In the genomic region with DNA sequence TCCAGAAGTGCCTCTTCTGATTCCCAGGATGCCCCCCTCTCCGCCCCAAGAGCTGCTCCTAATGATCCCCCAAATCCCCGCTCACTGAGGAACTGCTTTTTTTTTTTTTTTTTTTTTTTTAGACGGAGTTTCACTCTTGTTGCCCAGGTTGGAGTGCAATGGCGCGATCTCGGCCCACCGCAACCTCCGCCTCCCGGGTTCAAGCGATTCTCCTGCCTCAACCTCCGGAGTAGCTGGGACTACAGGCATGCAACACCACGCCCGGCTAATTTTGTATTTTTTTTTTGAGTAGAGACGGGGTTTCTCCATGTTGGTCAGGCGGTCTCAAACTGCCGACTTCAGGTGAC, we compare ENCODE assay signal across 8 cellular contexts. TPM values are rescaled to one million over a fixed set of nuclear protein-coding genes. Genes with fewer than 3 reads are reported as not detected.
A peak's percentile ranks its signal among the peaks of the same experiment; 100 is the strongest.
DNase-seq lines count a peak whose midpoint lies in the region; ATAC-seq and TF ChIP-seq lines count a peak whose summit lies in the region.
"Not testable (repeated sequence)": the region's sequence is repeated elsewhere in the genome, so short reads cannot be mapped to it uniquely, and the experiment has no call there.

No MANE protein-coding gene starts in this region.

- TF ChIP-seq CTCF in AG09309 (IDR thresholded peaks at IDR 0.05; ENCODE audit: control insufficient read depth, insufficient read depth, low read depth, low read length, missing control alignments); HFFc6 (IDR thresholded peaks at IDR 0.05); adrenal gland (IDR thresholded peaks at IDR 0.05); endothelial cell (IDR thresholded peaks at IDR 0.05; ENCODE audit: unreplicated experiment); nephron progenitor cell (IDR thresholded peaks at IDR 0.05): not testable (repeated sequence)

- H3K9me3 ChIP-seq in adrenal gland (replicated peaks in 1 of 3); iPS-20b (ENCODE audit: insufficient read depth, low read depth, low read length): not testable (repeated sequence)

- ATAC-seq in T-cell (replicated peaks in 1 of 4), result not testable (repeated sequence)

- H3K27ac ChIP-seq in adrenal gland (peak overlapping the region; percentile 51 to 98 (median 91)), iPS-20b (ENCODE audit: low read length) (peak overlapping the region; percentile 18)

- H3K4me1 Mint-ChIP-seq in HFFc6 (ENCODE audit: low read depth), result peaks cover 42% of the 10 kb centered on the region
- peaks cover 32 to 38% (median 34%) of the 10 kb centered on the region in 3 donors for H3K4me1 Mint-ChIP-seq in T-cell
- peaks cover 29% of the 10 kb centered on the region for H3K4me1 Mint-ChIP-seq in endothelial cell (ENCODE audit: unreplicated experiment)
- H3K4me1 Mint-ChIP-seq in nephron progenitor cell, result peaks cover 46% of the 10 kb centered on the region
- H3K4me1 Mint-ChIP-seq in stimulated activated naive CD8-positive, alpha-beta T cell treated with anti-CD3 and anti-CD28 coated beads, Interleukin-15, Interleukin-2, amounts not matched to agents 100 ng/mL and 50 ng/mL, for 24 hours (ENCODE audit: low read depth), result peaks cover 31% of the 10 kb centered on the region

- H3K9me3 Mint-ChIP-seq in HFFc6; T-cell; endothelial cell (ENCODE audit: unreplicated experiment); nephron progenitor cell; stimulated activated naive CD8-positive, alpha-beta T cell treated with anti-CD3 and anti-CD28 coated beads, Interleukin-15, Interleukin-2, amounts not matched to agents 100 ng/mL and 50 ng/mL, for 24 hours: not testable (repeated sequence)

- peak overlapping the region; percentile 76; the same call in 1 of the 2 replicates for H3K9ac ChIP-seq in iPS-20b (ENCODE audit: low read depth, low read length)

- H3K27me3 ChIP-seq in adrenal gland; iPS-20b (ENCODE audit: insufficient read depth, low read length): not testable (repeated sequence)

- H3K36me3 ChIP-seq in adrenal gland (replicated peaks in 1 of 2); iPS-20b (ENCODE audit: insufficient read depth, low read depth, low read length): not testable (repeated sequence)

- H3K36me3 Mint-ChIP-seq in HFFc6 (ENCODE audit: low read depth), result peaks cover 13% of the 10 kb centered on the region
- not testable (repeated sequence) for H3K36me3 Mint-ChIP-seq in T-cell; endothelial cell (ENCODE audit: low read depth, unreplicated experiment); stimulated activated naive CD8-positive, alpha-beta T cell treated with anti-CD3 and anti-CD28 coated beads, Interleukin-15, Interleukin-2, amounts not matched to agents 100 ng/mL and 50 ng/mL, for 24 hours (ENCODE audit: low read depth)
- peaks cover 11% of the 10 kb centered on the region for H3K36me3 Mint-ChIP-seq in nephron progenitor cell (ENCODE audit: low read depth)

- TF ChIP-seq POLR2A in adrenal gland (IDR thresholded peaks at IDR 0.05), result not testable (repeated sequence)

- 26 to 39% (median 33%) methylated on average over 14 to 16 of the region's 16 CpGs for WGBS in adrenal gland, 4 donors

- H3K4me3 Mint-ChIP-seq in HFFc6 (peak overlapping the region; percentile 97), T-cell (peak overlapping the region; percentile 88 to 95 (median 95)), endothelial cell (ENCODE audit: unreplicated experiment) (peak overlapping the region; percentile 99), nephron progenitor cell (peak overlapping the region; percentile 95)
- peak overlapping the region; percentile 99 for H3K4me3 Mint-ChIP-seq in stimulated activated naive CD8-positive, alpha-beta T cell treated with anti-CD3 and anti-CD28 coated beads, Interleukin-15, Interleukin-2, amounts not matched to agents 100 ng/mL and 50 ng/mL, for 24 hours

- CTCF ChIA-PET in T-cell (lab: Charles Lee), result interaction anchor here in 1 of 2 donors (1.4 to 2.0 kb wide), 3 partner anchors 58 to 297 kb away, joined by 5 to 10 read pairs (median 7); partner anchors contain the start of gene ST3GAL3

- POLR2A ChIA-PET in T-cell (lab: Charles Lee), result interaction anchor here in 1 of 2 donors (0.6 to 1.4 kb wide), 2 partner anchors 25 to 58 kb away, joined by 6 to 7 read pairs; partner anchors contain the start of gene ST3GAL3

- not testable (repeated sequence) for H3K27me3 Mint-ChIP-seq in HFFc6 (ENCODE audit: insufficient read depth); T-cell; endothelial cell (ENCODE audit: unreplicated experiment); stimulated activated naive CD8-positive, alpha-beta T cell treated with anti-CD3 and anti-CD28 coated beads, Interleukin-15, Interleukin-2, amounts not matched to agents 100 ng/mL and 50 ng/mL, for 24 hours
- H3K27me3 Mint-ChIP-seq in nephron progenitor cell (ENCODE audit: low read depth, poor library complexity), result peaks cover 32% of the 10 kb centered on the region

- intact Hi-C loops in adrenal gland (cut with DNase I), result not testable (repeated sequence)

- H3K4me3 ChIP-seq in AG09309 (ENCODE audit: control insufficient read depth, low read depth, low read length) (peak overlapping the region; percentile 69), adrenal gland (peak overlapping the region in 2 of 4 donors; percentile 71 to 78), iPS-20b (ENCODE audit: low read length) (peak overlapping the region; percentile 88)

- peaks cover 22 to 37% of the 10 kb centered on the region in 2 donors for H3K4me1 ChIP-seq in adrenal gland (replicated peaks in 1 of 2)
- not testable (repeated sequence) for H3K4me1 ChIP-seq in iPS-20b (ENCODE audit: insufficient read depth, low read length)

- peak overlapping the region; percentile 98 for H3K27ac Mint-ChIP-seq in HFFc6
- H3K27ac Mint-ChIP-seq in T-cell, result peak overlapping the region in 1 of 2 donors; percentile 68
- H3K27ac Mint-ChIP-seq in endothelial cell (ENCODE audit: unreplicated experiment), result peak overlapping the region; percentile 99
- H3K27ac Mint-ChIP-seq in nephron progenitor cell, result peak overlapping the region; percentile 99
- H3K27ac Mint-ChIP-seq in stimulated activated naive CD8-positive, alpha-beta T cell treated with anti-CD3 and anti-CD28 coated beads, Interleukin-15, Interleukin-2, amounts not matched to agents 100 ng/mL and 50 ng/mL, for 24 hours, result not testable (repeated sequence)

- not testable (repeated sequence) for DNase-seq in AG09309 (ENCODE audit: low read depth); HFFc6; T-cell; adrenal gland; endothelial cell (ENCODE audit: low spot score); nephron progenitor cell

RNA-seq across cellular contexts. Expression of gene KDM4A, which starts 0.8 kb away (rescaled TPM):
- 10 to 100 TPM; 24.8 to 37.0 (median 32.1) TPM for total RNA-seq in HFFc6 (2021; fragmentation: NEBNext Ultra II Directional; extraction: Animal tissue kit (Norgen Biotek cat#: 25700))
- total RNA-seq in T-cell (10 to 100 TPM; 33.3 to 45.6 (median 38.0) TPM), adrenal gland (10 to 100 TPM; 37.0 to 73.8 (median 52.3) TPM), endothelial cell (ENCODE audit: unreplicated experiment) (62.5 TPM)
- polyA plus RNA-seq in adrenal gland, result 10 to 100 TPM; 15.1 to 36.2 (median 17.9) TPM

RNA-seq across cellular contexts. Expression of gene ST3GAL3, which starts 58.2 kb away (rescaled TPM):
- total RNA-seq in HFFc6 (2021; fragmentation: NEBNext Ultra II Directional; extraction: Animal tissue kit (Norgen Biotek cat#: 25700)), result 10 to 100 TPM; 15.2 to 22.3 (median 18.0) TPM
- total RNA-seq in T-cell, result 10 to 100 TPM; 21.9 to 29.8 (median 24.4) TPM
- 10 to 100 TPM; 15.6 to 43.3 (median 26.2) TPM for total RNA-seq in adrenal gland
- polyA plus RNA-seq in adrenal gland, result 10 to 100 TPM; 22.0 to 34.3 (median 33.1) TPM
- total RNA-seq in endothelial cell (ENCODE audit: unreplicated experiment), result 14.9 TPM
